Comparison of ENCODE assay signal across 34 cellular contexts in the genomic region with DNA sequence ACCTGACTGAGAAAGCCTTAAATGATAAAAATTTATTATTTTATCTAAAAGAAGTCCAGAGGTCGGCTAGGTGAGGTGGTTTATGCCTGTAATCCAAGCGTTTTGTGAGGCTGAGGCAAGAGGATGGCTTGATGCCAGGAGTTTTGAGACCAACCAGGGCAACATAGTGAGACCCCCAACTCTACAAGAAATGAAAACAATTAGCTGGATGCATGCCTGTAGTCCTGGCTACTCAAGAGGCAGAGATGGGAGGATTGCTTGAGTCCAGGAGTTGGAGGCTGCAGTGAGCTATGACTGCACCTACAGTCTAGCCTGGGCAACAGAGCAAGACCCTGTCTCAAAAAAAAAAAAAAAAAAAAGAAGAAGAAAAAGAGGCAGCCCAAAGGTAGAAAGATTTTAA.
"Had no signal": no experiment of that assay in that cellular context is flagged by ENCODE, and none has a peak within 500 bp of the region (broad histone marks: within the 10 kb centered on the region; RNA-seq: fewer than 3 reads in every experiment).

No MANE protein-coding gene starts in this region.

- DNase-seq: Karpas-422, Kasumi-1, KG1, MG63, MM.1S, MV-4-11, NCI-H1048, NCI-H1092, NCI-H1092 treated with DMSO at 0.1 percent for 48 hours, NCI-H1105, NCI-H1105 treated with DMSO at 0.1 percent for 48 hours, NCI-H1417, NCI-H1417 treated with DMSO at 0.1 percent for 48 hours, NCI-H1436, NCI-H1436 treated with DMSO at 0.1 percent for 48 hours, NCI-H146, NCI-H1694, NCI-H1694 treated with DMSO at 0.1 percent for 48 hours, NCI-H187, NCI-H187 treated with DMSO at 0.1 percent for 48 hours, NCI-H1930, NCI-H2029, NCI-H2029 treated with DMSO at 0.1 percent for 48 hours, NCI-H2081, NCI-H2081 treated with DMSO at 0.1 percent for 48 hours, NCI-H2107, NCI-H2171, NCI-H2171 treated with DMSO at 0.1 percent for 48 hours, NCI-H2227 treated with DMSO at 0.1 percent for 48 hours, NCI-H226, NCI-H345, NCI-H446, NCI-H446 treated with DMSO at 0.1 percent for 48 hours had no signal

- H3K36me3 ChIP-seq: MG63 had no signal

- H3K27ac ChIP-seq: KMS-11 had no signal

- H3K4me3 ChIP-seq: MG63 had no signal

- H3K27me3 ChIP-seq: MG63 had no signal

- H3K9me3 ChIP-seq: MG63 had no signal
